8 cellular contexts compared by ENCODE assay signal in the genomic region with DNA sequence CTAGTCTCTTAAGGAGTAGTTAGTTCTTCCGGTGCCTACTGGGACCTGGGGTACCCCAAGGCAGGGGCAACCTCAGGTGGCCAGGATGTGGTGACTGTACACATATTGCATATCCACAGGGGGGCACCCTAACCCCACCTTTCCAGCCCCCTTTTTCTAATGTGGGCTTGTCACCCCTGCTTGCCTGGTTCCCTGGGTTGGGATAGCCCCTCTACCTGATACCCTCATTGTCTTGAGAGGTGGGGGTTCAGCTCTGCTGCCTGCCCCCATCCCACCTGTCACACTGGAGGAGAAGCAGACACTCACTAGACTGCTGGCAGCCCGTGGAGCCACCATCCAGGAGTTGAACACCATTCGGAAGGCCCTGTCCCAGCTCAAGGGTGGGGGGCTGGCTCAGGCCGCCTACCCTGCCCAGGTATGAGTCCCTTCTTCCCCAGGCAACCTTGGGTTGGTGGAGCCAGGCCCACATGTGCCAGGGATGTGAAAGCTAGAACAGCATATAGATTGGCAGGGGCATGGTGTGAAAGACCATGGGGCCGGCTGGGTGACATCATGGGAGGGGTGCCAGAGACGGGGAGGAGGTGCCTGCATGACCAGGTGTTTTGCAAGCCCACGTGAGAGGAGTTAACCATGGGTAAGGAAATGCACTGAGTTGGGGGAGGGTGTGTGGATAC. TPM values are rescaled to one million over a fixed set of nuclear protein-coding genes. Genes with fewer than 3 reads are reported as not detected.
DNase-seq lines count a peak whose midpoint lies in the region; ATAC-seq and TF ChIP-seq lines count a peak whose summit lies in the region.

No MANE protein-coding gene starts in this region.

- no peaks in the 10 kb centered on the region for H3K9me3 Mint-ChIP-seq in activated CD4-positive, alpha-beta T cell treated with anti-CD3 and anti-CD28 coated beads, Interleukin-2, amount 10 ng/mL, durations not matched to agents 24 days and 14 days
- H3K9me3 Mint-ChIP-seq in stimulated activated naive B cell treated with anti-CD40 and anti-IgM and Interleukin-4, amounts not matched to agents 10 μg/mL and 1 μg/mL and 100 μg/mL, for 72 hours = no peaks in the 10 kb centered on the region

- H3K27ac Mint-ChIP-seq in activated CD4-positive, alpha-beta T cell treated with anti-CD3 and anti-CD28 coated beads, Interleukin-2, amount 10 ng/mL, durations not matched to agents 24 days and 14 days = no peak overlapping the region
- H3K27ac Mint-ChIP-seq in stimulated activated naive B cell treated with anti-CD40 and anti-IgM and Interleukin-4, amounts not matched to agents 10 μg/mL and 1 μg/mL and 100 μg/mL, for 72 hours = no peak overlapping the region

- ATAC-seq in stimulated activated naive B cell treated with anti-CD40 and anti-IgM and Interleukin-4, amounts not matched to agents 10 μg/mL and 1 μg/mL and 100 μg/mL, for 72 hours (replicated peaks) = peak; percentile 21 to 26
- no peak for ATAC-seq in GM19035 (IDR thresholded peaks at IDR 0.05; ENCODE audit: unreplicated experiment)

- intact Hi-C loops in activated CD4-positive, alpha-beta T cell treated with anti-CD3 and anti-CD28 coated beads, Interleukin-2, amount 10 ng/mL, durations not matched to agents 24 days and 14 days (cut with micrococcal nuclease) = loop anchor here (1.0 kb wide), 1 partner anchor 48 kb away; no protein-coding TSS in a partner anchor

- H3K36me3 Mint-ChIP-seq in activated CD4-positive, alpha-beta T cell treated with anti-CD3 and anti-CD28 coated beads, Interleukin-2, amount 10 ng/mL, durations not matched to agents 24 days and 14 days (ENCODE audit: low read depth) = peaks cover 13% of the 10 kb centered on the region
- H3K36me3 Mint-ChIP-seq in stimulated activated naive B cell treated with anti-CD40 and anti-IgM and Interleukin-4, amounts not matched to agents 10 μg/mL and 1 μg/mL and 100 μg/mL, for 72 hours = peaks cover 21 to 44% of the 10 kb centered on the region in 2 donors

- H3K4me1 Mint-ChIP-seq in activated CD4-positive, alpha-beta T cell treated with anti-CD3 and anti-CD28 coated beads, Interleukin-2, amount 10 ng/mL, durations not matched to agents 24 days and 14 days = peaks cover 20% of the 10 kb centered on the region
- H3K4me1 Mint-ChIP-seq in stimulated activated naive B cell treated with anti-CD40 and anti-IgM and Interleukin-4, amounts not matched to agents 10 μg/mL and 1 μg/mL and 100 μg/mL, for 72 hours = peaks cover 26 to 34% of the 10 kb centered on the region in 2 donors

- H3K4me3 ChIP-seq in fibroblast of mammary gland (ENCODE audit: control insufficient read depth, low read depth, low read length) = no peak overlapping the region

- TF ChIP-seq CTCF in AG09319 (IDR thresholded peaks at IDR 0.05; ENCODE audit: low read depth, low read length) (peak; percentile 50), GM20000 (IDR thresholded peaks at IDR 0.05; ENCODE audit: extremely low read depth, missing control alignments) (peak; percentile 33), fibroblast of mammary gland (conservative IDR thresholded peaks at IDR 0.05; ENCODE audit: control insufficient read depth, insufficient read depth, low read depth, low read length) (peak; percentile 44)

- no peak for DNase-seq in AG09319 (ENCODE audit: extremely low read depth, low read depth)
- peak; percentile 71 for DNase-seq in GM20000 (ENCODE audit: low spot score)
- peak; percentile 82 for DNase-seq in activated CD4-positive, alpha-beta T cell treated with anti-CD3 and anti-CD28 coated beads, Interleukin-2, amount 10 ng/mL, durations not matched to agents 24 days and 14 days
- no peak for DNase-seq in fibroblast of mammary gland (ENCODE audit: low read depth)
- peak; percentile 47 for DNase-seq in stimulated activated naive B cell treated with anti-CD40 and anti-IgM and Interleukin-4, amounts not matched to agents 10 μg/mL and 1 μg/mL and 100 μg/mL, for 72 hours
- no peak for DNase-seq in NCI-H526 treated with DMSO at 0.1 percent for 48 hours (lab: John Stamatoyannopoulos, UW)
- DNase-seq in HK-2 (ENCODE audit: unreplicated experiment) = no peak

- H3K27me3 Mint-ChIP-seq in activated CD4-positive, alpha-beta T cell treated with anti-CD3 and anti-CD28 coated beads, Interleukin-2, amount 10 ng/mL, durations not matched to agents 24 days and 14 days = no peaks in the 10 kb centered on the region
- H3K27me3 Mint-ChIP-seq in stimulated activated naive B cell treated with anti-CD40 and anti-IgM and Interleukin-4, amounts not matched to agents 10 μg/mL and 1 μg/mL and 100 μg/mL, for 72 hours = no peaks in the 10 kb centered on the region

- no peak overlapping the region for H3K4me3 Mint-ChIP-seq in activated CD4-positive, alpha-beta T cell treated with anti-CD3 and anti-CD28 coated beads, Interleukin-2, amount 10 ng/mL, durations not matched to agents 24 days and 14 days
- no peak overlapping the region for H3K4me3 Mint-ChIP-seq in stimulated activated naive B cell treated with anti-CD40 and anti-IgM and Interleukin-4, amounts not matched to agents 10 μg/mL and 1 μg/mL and 100 μg/mL, for 72 hours

RNA-seq across cellular contexts. Expression of gene GLYCTK, which starts 4.0 kb away (rescaled TPM):
- total RNA-seq in activated CD4-positive, alpha-beta T cell treated with anti-CD3 and anti-CD28 coated beads, Interleukin-2, amount 10 ng/mL, durations not matched to agents 24 days and 14 days = 16.3 and 17.4 TPM in 2 replicates

RNA-seq across cellular contexts. Expression of gene WDR82, which starts 13.2 kb away (rescaled TPM):
- total RNA-seq in activated CD4-positive, alpha-beta T cell treated with anti-CD3 and anti-CD28 coated beads, Interleukin-2, amount 10 ng/mL, durations not matched to agents 24 days and 14 days = 104 and 106 TPM in 2 replicates

RNA-seq across cellular contexts. Expression of gene DNAH1, which starts 24.5 kb away (rescaled TPM):
- 9.9 and 10.6 TPM in 2 replicates for total RNA-seq in activated CD4-positive, alpha-beta T cell treated with anti-CD3 and anti-CD28 coated beads, Interleukin-2, amount 10 ng/mL, durations not matched to agents 24 days and 14 days

RNA-seq across cellular contexts. Expression of gene PPM1M, which starts 46.1 kb away (rescaled TPM):
- 48.3 and 49.2 TPM in 2 replicates for total RNA-seq in activated CD4-positive, alpha-beta T cell treated with anti-CD3 and anti-CD28 coated beads, Interleukin-2, amount 10 ng/mL, durations not matched to agents 24 days and 14 days

RNA-seq across cellular contexts. Expression of gene TWF2, which starts 52.7 kb away (rescaled TPM):
- total RNA-seq in activated CD4-positive, alpha-beta T cell treated with anti-CD3 and anti-CD28 coated beads, Interleukin-2, amount 10 ng/mL, durations not matched to agents 24 days and 14 days = 80.3 and 87.0 TPM in 2 replicates

Comparison
In these comparisons a context has a peak if more than half of its experiments do, and no peak if none do; other contexts are left out.
1. DNase-seq: peak in GM20000 (single experiment), activated CD4-positive, alpha-beta T cell treated with anti-CD3 and anti-CD28 coated beads, Interleukin-2, amount 10 ng/mL, durations not matched to agents 24 days and 14 days (single experiment) and stimulated activated naive B cell treated with anti-CD40 and anti-IgM and Interleukin-4, amounts not matched to agents 10 μg/mL and 1 μg/mL and 100 μg/mL, for 72 hours (single experiment); none in AG09319 (single experiment), fibroblast of mammary gland (single experiment), NCI-H526 treated with DMSO at 0.1 percent for 48 hours (single experiment) and HK-2 (single experiment).
2. Peak in every context shown above with its lines, with median percentiles within 50 percentile points of each other: CTCF ChIP-seq.